In genomic region chr6:8175046-8175777, GRCh38 we compare ENCODE assay signal across 1 cellular context.
TF ChIP-seq lines count a peak whose summit lies in the region.

No MANE protein-coding gene starts in this region.

TF ChIP-seq in GM23338, 12 proteins besides CTCF, POLR2A, EP300 and RAD21 (continued from another document):
- TF ChIP-seq REST (IDR thresholded peaks at IDR 0.05; ENCODE audit: unreplicated experiment): no peak
